In the genomic region with DNA sequence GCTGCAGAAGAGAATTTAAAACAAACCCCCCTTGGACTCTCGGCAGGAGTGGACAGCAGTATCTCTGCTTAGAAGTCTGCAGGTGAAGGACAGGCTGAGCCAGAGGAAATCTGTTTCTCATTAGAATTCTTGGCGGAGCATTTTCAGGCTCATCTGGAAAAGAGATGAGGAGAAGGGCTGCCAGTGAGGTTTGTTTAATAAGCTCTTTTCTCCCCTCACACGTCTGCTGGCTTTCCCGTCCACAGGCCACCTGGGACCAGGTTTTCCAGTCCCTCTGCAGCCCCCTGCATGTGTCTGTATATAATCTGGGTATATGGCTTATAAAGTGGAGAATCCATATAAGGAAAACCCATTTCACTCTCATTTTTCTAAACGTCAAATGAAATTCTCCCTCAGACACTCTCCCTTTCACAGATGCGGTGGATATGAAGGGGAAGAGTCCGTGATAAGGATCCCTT, we compare ENCODE assay signal across 13 cellular contexts.
DNase-seq lines count a peak whose midpoint lies in the region; ATAC-seq and TF ChIP-seq lines count a peak whose summit lies in the region.
"Had no signal": no experiment of that assay in that cellular context is flagged by ENCODE, and none has a peak within 500 bp of the region (broad histone marks: within the 10 kb centered on the region; RNA-seq: fewer than 3 reads in every experiment).

No MANE protein-coding gene starts in this region.

- peak overlapping the region; percentile 65 for H3K4me2 ChIP-seq in osteoblast (ENCODE audit: insufficient read depth, low read length)

- POLR2A ChIA-PET in Caco-2 (lab: Charles Lee): no interaction called here

- no peaks in the 10 kb centered on the region for H4K20me1 ChIP-seq in osteoblast (ENCODE audit: insufficient read depth, low read length)

- H3K36me3 Mint-ChIP-seq in Caco-2 (ENCODE audit: insufficient read depth, unreplicated experiment): no peaks in the 10 kb centered on the region

- no peak for ATAC-seq in HG03565 (IDR thresholded peaks at IDR 0.05; ENCODE audit: unreplicated experiment)
- ATAC-seq in HG03571 (IDR thresholded peaks at IDR 0.05; ENCODE audit: unreplicated experiment): no peak
- ATAC-seq: HCT116 had no signal

- no peaks in the 10 kb centered on the region for H3K36me3 ChIP-seq in Caco-2 (ENCODE audit: control insufficient read depth, insufficient read depth, low read length)
- H3K36me3 ChIP-seq in osteoblast (ENCODE audit: insufficient read depth, low read length): no peaks in the 10 kb centered on the region
- H3K36me3 ChIP-seq: tibial nerve had no signal

- H3K27ac ChIP-seq in osteoblast (ENCODE audit: low read depth, low read length): peak overlapping the region; percentile 60
- H3K27ac ChIP-seq: C4-2B, RWPE1, tibial nerve had no signal

- H3K9me3 ChIP-seq in Caco-2: no peaks in the 10 kb centered on the region
- no peaks in the 10 kb centered on the region for H3K9me3 ChIP-seq in osteoblast (ENCODE audit: low read depth, low read length)
- H3K9me3 ChIP-seq: tibial nerve had no signal

- H3K4me3 ChIP-seq in Caco-2 (ENCODE audit: low read depth, low read length): no peak overlapping the region
- H3K4me3 ChIP-seq in fibroblast of the aortic adventitia (ENCODE audit: low read depth, low read length): no peak overlapping the region
- peak overlapping the region; percentile 26 for H3K4me3 ChIP-seq in osteoblast (ENCODE audit: insufficient read depth, low read length)
- H3K4me3 ChIP-seq: tibial nerve had no signal

- peak overlapping the region; percentile 16 for H3K4me3 Mint-ChIP-seq in Caco-2 (ENCODE audit: unreplicated experiment)
- H3K4me3 Mint-ChIP-seq: activated T-cell treated with anti-CD3 and anti-CD28 coated beads, Interleukin-2, amount 50 U/mL, for 24 hours had no signal

- no peak overlapping the region for H3K27ac Mint-ChIP-seq in Caco-2 (ENCODE audit: unreplicated experiment)
- H3K27ac Mint-ChIP-seq: activated T-cell treated with anti-CD3 and anti-CD28 coated beads, Interleukin-2, amount 50 U/mL, for 24 hours had no signal

- no peaks in the 10 kb centered on the region for H3K9me3 Mint-ChIP-seq in Caco-2 (ENCODE audit: unreplicated experiment)
- H3K9me3 Mint-ChIP-seq: activated T-cell treated with anti-CD3 and anti-CD28 coated beads, Interleukin-2, amount 50 U/mL, for 24 hours had no signal

- H2AFZ ChIP-seq in osteoblast (ENCODE audit: low read length): peak overlapping the region; percentile 64

- no peaks in the 10 kb centered on the region for H3K27me3 Mint-ChIP-seq in Caco-2 (ENCODE audit: insufficient read depth, unreplicated experiment)

- intact Hi-C loops in Caco-2 (cut with micrococcal nuclease; ENCODE audit: unreplicated experiment): no loop called here

- CTCF ChIA-PET in Caco-2 (lab: Charles Lee): no interaction called here

- H3K79me2 ChIP-seq in osteoblast (ENCODE audit: insufficient read depth, low read length): no peaks in the 10 kb centered on the region

- no TSS peak for BruUV-seq in Caco-2 (replicated peaks; lab: Mats Ljungman, UMichigan)

- no peak for TF ChIP-seq CTCF in Caco-2 (IDR thresholded peaks at IDR 0.05; ENCODE audit: insufficient read depth in 1 of 2, low read depth in 1 of 2, low read length in 1 of 2, severe bottlenecking in 1 of 2, unreplicated experiment in 1 of 2)
- TF ChIP-seq CTCF in fibroblast of the aortic adventitia (IDR thresholded peaks at IDR 0.05; ENCODE audit: insufficient read depth, low read length): no peak
- TF ChIP-seq CTCF in osteoblast (IDR thresholded peaks at IDR 0.05; ENCODE audit: extremely low read depth, low read depth, low read length): no peak

- H3K27me3 ChIP-seq in Caco-2 (replicated peaks; ENCODE audit: control insufficient read depth, insufficient read depth, low read length) (no peaks in the 10 kb centered on the region), osteoblast (ENCODE audit: insufficient read depth, low read length) (no peaks in the 10 kb centered on the region)
- H3K27me3 ChIP-seq: tibial nerve had no signal

- H3K4me1 ChIP-seq in Caco-2 (peaks cover 16% of the 10 kb centered on the region), osteoblast (ENCODE audit: insufficient read depth, low read length) (peaks cover 37% of the 10 kb centered on the region)

- peaks cover 12% of the 10 kb centered on the region for H3K4me1 Mint-ChIP-seq in Caco-2 (ENCODE audit: low read depth, unreplicated experiment)

- DNase-seq in Caco-2 (no peak), RPMI7951 (ENCODE audit: low read depth) (peak; percentile 76), fibroblast of the aortic adventitia (ENCODE audit: low read depth) (peak; percentile 55), osteoblast (ENCODE audit: insufficient read length, low spot score, missing footprints) (no peak), NAMALWA (ENCODE audit: low spot score) (no peak)
- DNase-seq in activated T-cell treated with anti-CD3 and anti-CD28 coated beads, Interleukin-2, amount 50 U/mL, for 48 hours: no peak
- DNase-seq: activated T-cell treated with anti-CD3 and anti-CD28 coated beads, Interleukin-2, amount 50 U/mL, for 24 hours had no signal

Comparison
In these comparisons a context has a peak if more than half of its experiments do, and no peak if none do; other contexts are left out.
1. DNase-seq: peak in RPMI7951 (single experiment) and fibroblast of the aortic adventitia (single experiment); none in Caco-2 (0 of 2), osteoblast (single experiment), activated T-cell treated with anti-CD3 and anti-CD28 coated beads, Interleukin-2, amount 50 U/mL, for 48 hours (0 of 2) and NAMALWA (single experiment).